17 cellular contexts compared by ENCODE assay signal in genomic region chr22:39935116-39935515, GRCh38. TPM values are rescaled to one million over a fixed set of nuclear protein-coding genes. Genes with fewer than 3 reads are reported as not detected.
DNase-seq lines count a peak whose midpoint lies in the region; ATAC-seq and TF ChIP-seq lines count a peak whose summit lies in the region.
"Had no signal": no experiment of that assay in that cellular context is flagged by ENCODE, and none has a peak within 500 bp of the region (broad histone marks: within the 10 kb centered on the region; RNA-seq: fewer than 3 reads in every experiment).

No MANE protein-coding gene starts in this region.

- CTCF ChIA-PET in CD4-positive, alpha-beta memory T cell (lab: Charles Lee; ENCODE audit: partially characterized antibody): interaction anchor here (0.9 to 4.4 kb wide), 9 partner anchors 8 to 310 kb away, joined by 3 to 68 read pairs (median 3); no protein-coding TSS in a partner anchor

- TF ChIP-seq CTCF in HFFc6 (IDR thresholded peaks at IDR 0.05): no peak

- peak overlapping the region in 6 of 7 donors; percentile 92 to 97 (median 96) for H3K27ac Mint-ChIP-seq in CD4-positive, alpha-beta memory T cell
- H3K27ac Mint-ChIP-seq in activated naive CD4-positive, alpha-beta T cell treated with anti-CD3 and anti-CD28 coated beads, Interleukin-2, amount 50 U/mL, for 72 hours: peak overlapping the region; percentile 95 to 98
- H3K27ac Mint-ChIP-seq in naive thymus-derived CD8-positive, alpha-beta T cell: peak overlapping the region in 6 of 10 donors; percentile 95 to 99 (median 98)
- no peak overlapping the region for H3K27ac Mint-ChIP-seq in HFFc6

- ATAC-seq in activated naive CD4-positive, alpha-beta T cell treated with anti-CD3 and anti-CD28 coated beads, Interleukin-2, amount 50 U/mL, for 72 hours: no peak
- no peak for ATAC-seq in naive thymus-derived CD8-positive, alpha-beta T cell
- ATAC-seq: foreskin keratinocyte; K562; stimulated activated naive B cell treated with anti-CD40 and anti-IgM and Interleukin-4, amounts not matched to agents 10 μg/mL and 1 μg/mL and 100 μg/mL, for 72 hours had no signal

- H3K27me3 ChIP-seq in CD4-positive, alpha-beta memory T cell (ENCODE audit: insufficient read depth, low read length): no peaks in the 10 kb centered on the region

- H3K4me1 ChIP-seq in CD4-positive, alpha-beta memory T cell (ENCODE audit: insufficient read depth, low read length): peaks cover 100% of the 10 kb centered on the region
- H3K4me1 ChIP-seq: foreskin keratinocyte had no signal

- H3K4me1 Mint-ChIP-seq in CD4-positive, alpha-beta memory T cell: peaks cover 66 to 73% (median 71%) of the 10 kb centered on the region in 4 donors
- peaks cover 41 to 78% (median 73%) of the 10 kb centered on the region in 4 donors for H3K4me1 Mint-ChIP-seq in naive thymus-derived CD8-positive, alpha-beta T cell
- H3K4me1 Mint-ChIP-seq in HFFc6 (ENCODE audit: low read depth): no peaks in the 10 kb centered on the region

- peak overlapping the region; percentile 53 for H3K27ac ChIP-seq in CD4-positive, alpha-beta memory T cell (ENCODE audit: low read depth, low read length)
- H3K27ac ChIP-seq: brain microvascular endothelial cell, foreskin keratinocyte, neutrophil had no signal

- no peaks in the 10 kb centered on the region for H3K9me3 Mint-ChIP-seq in CD4-positive, alpha-beta memory T cell
- H3K9me3 Mint-ChIP-seq in activated naive CD4-positive, alpha-beta T cell treated with anti-CD3 and anti-CD28 coated beads, Interleukin-2, amount 50 U/mL, for 72 hours: no peaks in the 10 kb centered on the region
- H3K9me3 Mint-ChIP-seq in naive thymus-derived CD8-positive, alpha-beta T cell: no peaks in the 10 kb centered on the region
- no peaks in the 10 kb centered on the region for H3K9me3 Mint-ChIP-seq in HFFc6
- H3K9me3 Mint-ChIP-seq: stimulated activated naive B cell treated with anti-CD40 and anti-IgM and Interleukin-4, amounts not matched to agents 10 μg/mL and 1 μg/mL and 100 μg/mL, for 72 hours had no signal

- H3K9me3 ChIP-seq in CD4-positive, alpha-beta memory T cell (ENCODE audit: control insufficient read depth in 1 of 2, low read length in 2 of 2): no peaks in the 10 kb centered on the region
- H3K9me3 ChIP-seq: neutrophil had no signal

- H3K4me3 ChIP-seq in CD4-positive, alpha-beta memory T cell (ENCODE audit: low read length in 2 of 2): no peak overlapping the region
- H3K4me3 ChIP-seq: K562 had no signal

- intact Hi-C loops in CD4-positive, alpha-beta memory T cell (cut with micrococcal nuclease): loop anchor here (10.0 kb wide), 1 partner anchor 100 kb away; no protein-coding TSS in a partner anchor

- peak overlapping the region; percentile 62 to 88 (median 74) for H3K4me3 Mint-ChIP-seq in CD4-positive, alpha-beta memory T cell
- peak overlapping the region in 9 of 10 donors; percentile 66 to 94 (median 88) for H3K4me3 Mint-ChIP-seq in naive thymus-derived CD8-positive, alpha-beta T cell
- H3K4me3 Mint-ChIP-seq in HFFc6: no peak overlapping the region

- POLR2A ChIA-PET in CD4-positive, alpha-beta memory T cell (lab: Charles Lee; ENCODE audit: partially characterized antibody): interaction anchor here (1.1 to 7.3 kb wide), 7 partner anchors 8 to 109 kb away, joined by 3 to 97 read pairs (median 31); partner anchors contain the start of gene GRAP2
- POLR2A ChIA-PET in naive thymus-derived CD8-positive, alpha-beta T cell (lab: Charles Lee): interaction anchor here (0.8 to 4.4 kb wide), 11 partner anchors 8 to 109 kb away, joined by 3 to 116 read pairs (median 8); partner anchors contain the start of gene GRAP2

- no peaks in the 10 kb centered on the region for H3K36me3 ChIP-seq in CD4-positive, alpha-beta memory T cell (ENCODE audit: insufficient read depth, low read length)
- H3K36me3 ChIP-seq: brain microvascular endothelial cell, neutrophil had no signal

- peaks cover 0 to 34% of the 10 kb centered on the region in 2 donors for H3K36me3 Mint-ChIP-seq in CD4-positive, alpha-beta memory T cell
- H3K36me3 Mint-ChIP-seq in activated naive CD4-positive, alpha-beta T cell treated with anti-CD3 and anti-CD28 coated beads, Interleukin-2, amount 50 U/mL, for 72 hours: peaks cover 0 to 11% of the 10 kb centered on the region in 2 donors
- peaks cover 3 to 48% (median 7%) of the 10 kb centered on the region in 3 donors for H3K36me3 Mint-ChIP-seq in naive thymus-derived CD8-positive, alpha-beta T cell
- no peaks in the 10 kb centered on the region for H3K36me3 Mint-ChIP-seq in HFFc6 (ENCODE audit: low read depth)
- H3K36me3 Mint-ChIP-seq: stimulated activated naive B cell treated with anti-CD40 and anti-IgM and Interleukin-4, amounts not matched to agents 10 μg/mL and 1 μg/mL and 100 μg/mL, for 72 hours had no signal

- no peaks in the 10 kb centered on the region for H3K27me3 Mint-ChIP-seq in CD4-positive, alpha-beta memory T cell
- H3K27me3 Mint-ChIP-seq in naive thymus-derived CD8-positive, alpha-beta T cell: no peaks in the 10 kb centered on the region
- peaks cover 43% of the 10 kb centered on the region for H3K27me3 Mint-ChIP-seq in HFFc6 (ENCODE audit: insufficient read depth)
- H3K27me3 Mint-ChIP-seq: stimulated activated naive B cell treated with anti-CD40 and anti-IgM and Interleukin-4, amounts not matched to agents 10 μg/mL and 1 μg/mL and 100 μg/mL, for 72 hours had no signal

- DNase-seq in Ammon's horn (ENCODE audit: low spot score): peak; percentile 43
- DNase-seq in CD4-positive, alpha-beta memory T cell: no peak
- DNase-seq in activated naive CD4-positive, alpha-beta T cell treated with anti-CD3 and anti-CD28 coated beads, Interleukin-2, amount 50 U/mL, for 72 hours (ENCODE audit: low spot score in 2 of 2): no peak
- DNase-seq in naive thymus-derived CD8-positive, alpha-beta T cell: peak in 1 of 10 donors; percentile 32
- DNase-seq in HFFc6: no peak
- DNase-seq in AML-193 (lab: John Stamatoyannopoulos, UW): no peak
- no peak for DNase-seq in HK-2 (ENCODE audit: unreplicated experiment)
- DNase-seq: brain microvascular endothelial cell; cortex of kidney; foreskin keratinocyte; kidney glomerular epithelial cell; NCI-H1048; NCI-H524; stimulated activated naive B cell treated with anti-CD40 and anti-IgM and Interleukin-4, amounts not matched to agents 10 μg/mL and 1 μg/mL and 100 μg/mL, for 72 hours had no signal

RNA-seq across cellular contexts. Expression of gene TMA7B, which starts 25.1 kb away (rescaled TPM):
- 10 to 100 TPM in 1 of 2 experiments, 1 to 10 TPM in 1; 9.3 to 10.2 TPM for total RNA-seq in CD4-positive, alpha-beta memory T cell
- 1 to 10 TPM in 1 of 2 donors, not detected in 1; 3.3 TPM for polyA plus RNA-seq in CD4-positive, alpha-beta memory T cell
- total RNA-seq in activated naive CD4-positive, alpha-beta T cell treated with anti-CD3 and anti-CD28 coated beads, Interleukin-2, amount 50 U/mL, for 72 hours: 1 to 10 TPM; 2.4 to 2.5 TPM
- total RNA-seq in naive thymus-derived CD8-positive, alpha-beta T cell: 10 to 100 TPM; 11.8 to 14.2 TPM
- polyA plus RNA-seq in naive thymus-derived CD8-positive, alpha-beta T cell: 1 to 10 TPM; 1.5 to 3.5 (median 2.8) TPM
- not detected for total RNA-seq in HFFc6 (2021; fragmentation: NEBNext Ultra II Directional; extraction: Animal tissue kit (Norgen Biotek cat#: 25700))
- total RNA-seq: foreskin keratinocyte had no signal
- polyA plus RNA-seq: foreskin keratinocyte had no signal

RNA-seq across cellular contexts. Expression of gene GRAP2, which starts 34.2 kb away (rescaled TPM):
- 100 to 1,000 TPM; 134 to 140 TPM for total RNA-seq in CD4-positive, alpha-beta memory T cell
- polyA plus RNA-seq in CD4-positive, alpha-beta memory T cell: 10 to 100 TPM; 53.1 to 86.7 TPM
- total RNA-seq in activated naive CD4-positive, alpha-beta T cell treated with anti-CD3 and anti-CD28 coated beads, Interleukin-2, amount 50 U/mL, for 72 hours: 10 to 100 TPM; 42.4 to 54.6 TPM
- 100 to 1,000 TPM; 202 TPM for total RNA-seq in naive thymus-derived CD8-positive, alpha-beta T cell
- polyA plus RNA-seq in naive thymus-derived CD8-positive, alpha-beta T cell: 100 to 1,000 TPM in 2 of 3 donors, 10 to 100 TPM in 1; 88.3 to 176 (median 133) TPM
- total RNA-seq in HFFc6 (2021; fragmentation: NEBNext Ultra II Directional; extraction: Animal tissue kit (Norgen Biotek cat#: 25700)): not detected
- total RNA-seq: foreskin keratinocyte had no signal
- polyA plus RNA-seq: foreskin keratinocyte had no signal

RNA-seq across cellular contexts. Expression of gene ENTHD1, which starts 41.6 kb away (rescaled TPM):
- under 1 TPM; 0.26 to 0.47 TPM for total RNA-seq in CD4-positive, alpha-beta memory T cell
- polyA plus RNA-seq in CD4-positive, alpha-beta memory T cell: under 1 TPM; 0.10 to 0.14 TPM
- 1 to 10 TPM in 1 of 2 donors, under 1 TPM in 1; 0.31 to 1.5 TPM for total RNA-seq in activated naive CD4-positive, alpha-beta T cell treated with anti-CD3 and anti-CD28 coated beads, Interleukin-2, amount 50 U/mL, for 72 hours
- total RNA-seq in naive thymus-derived CD8-positive, alpha-beta T cell: under 1 TPM; 0.26 to 0.36 TPM
- polyA plus RNA-seq in naive thymus-derived CD8-positive, alpha-beta T cell: under 1 TPM; 0.20 to 0.41 (median 0.38) TPM
- total RNA-seq in HFFc6 (2021; fragmentation: NEBNext Ultra II Directional; extraction: Animal tissue kit (Norgen Biotek cat#: 25700)): not detected
- total RNA-seq: foreskin keratinocyte, ureter had no signal
- polyA plus RNA-seq: foreskin keratinocyte had no signal

RNA-seq across cellular contexts. Expression of gene FAM83F, which starts 59.6 kb away (rescaled TPM):
- total RNA-seq in CD4-positive, alpha-beta memory T cell: under 1 TPM in 1 of 2 experiments, not detected in 1; 0.29 TPM
- not detected for polyA plus RNA-seq in CD4-positive, alpha-beta memory T cell
- total RNA-seq in activated naive CD4-positive, alpha-beta T cell treated with anti-CD3 and anti-CD28 coated beads, Interleukin-2, amount 50 U/mL, for 72 hours: 1 to 10 TPM; 1.1 TPM
- total RNA-seq in naive thymus-derived CD8-positive, alpha-beta T cell: 1 to 10 TPM in 1 of 2 experiments, under 1 TPM in 1; 0.41 to 1.2 TPM
- under 1 TPM in 2 of 3 donors, not detected in 1; 0.01 to 0.02 TPM for polyA plus RNA-seq in naive thymus-derived CD8-positive, alpha-beta T cell
- total RNA-seq in HFFc6 (2021; fragmentation: NEBNext Ultra II Directional; extraction: Animal tissue kit (Norgen Biotek cat#: 25700)): not detected

Comparison
In these comparisons a context has a peak if more than half of its experiments do, and no peak if none do; other contexts are left out.
1. RNA of gene GRAP2, which starts 34.2 kb away (total RNA-seq): 202 TPM in naive thymus-derived CD8-positive, alpha-beta T cell, 134 to 140 TPM in CD4-positive, alpha-beta memory T cell and 42.4 to 54.6 TPM in activated naive CD4-positive, alpha-beta T cell treated with anti-CD3 and anti-CD28 coated beads, Interleukin-2, amount 50 U/mL, for 72 hours; not detected in HFFc6; every median in the first group is over 10 times any median in the second.